Comparison of ENCODE assay signal across 12 cellular contexts in the genomic region with DNA sequence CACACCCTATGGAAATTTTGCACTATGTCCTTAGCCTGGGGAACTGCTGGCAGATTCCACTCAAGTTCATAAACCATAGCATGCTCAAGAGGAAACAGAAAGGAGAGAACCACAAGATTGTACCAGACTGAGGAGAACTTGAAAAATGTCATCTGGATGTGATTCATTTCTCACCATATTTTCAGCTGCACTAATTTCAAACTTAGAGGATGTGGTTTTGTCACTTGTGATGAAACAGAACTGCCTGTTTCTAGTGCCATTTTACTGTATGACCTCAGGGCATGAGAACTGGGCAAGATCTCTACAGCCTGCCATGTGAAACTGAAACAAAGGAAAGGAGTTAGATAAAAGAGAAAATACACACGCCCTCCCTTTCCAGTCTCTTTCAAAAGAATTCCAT.
DNase-seq lines count a peak whose midpoint lies in the region; ATAC-seq lines count a peak whose summit lies in the region.
"Had no signal": no experiment of that assay in that cellular context is flagged by ENCODE, and none has a peak within 500 bp of the region (broad histone marks: within the 10 kb centered on the region; RNA-seq: fewer than 3 reads in every experiment).

No MANE protein-coding gene starts in this region.

- intact Hi-C loops in activated CD4-positive, alpha-beta T cell treated with anti-CD3 and anti-CD28 coated beads for 36 hours (cut with DNase I, micrococcal nuclease), result no loop called here

- H3K27ac Mint-ChIP-seq in activated CD4-positive, alpha-beta T cell treated with anti-CD3 and anti-CD28 coated beads for 36 hours, result no peak overlapping the region
- no peak overlapping the region for H3K27ac Mint-ChIP-seq in activated CD4-positive, alpha-beta T cell treated with anti-CD3 and anti-CD28 coated beads, Interleukin-2, amount 10 ng/mL, durations not matched to agents 7 days and 5 days
- H3K27ac Mint-ChIP-seq in stimulated activated effector memory CD8-positive, alpha-beta T cell treated with anti-CD3 and anti-CD28 coated beads, Interleukin-12 subunit alpha, Interleukin-12 subunit beta, amount 100 ng/mL, for 72 hours, result no peak overlapping the region

- POLR2A ChIA-PET in activated CD4-positive, alpha-beta T cell treated with anti-CD3 and anti-CD28 coated beads for 36 hours (lab: Charles Lee), result no interaction called here
- POLR2A ChIA-PET in activated CD4-positive, alpha-beta T cell treated with anti-CD3 and anti-CD28 coated beads, Interleukin-2, amount 10 ng/mL, durations not matched to agents 7 days and 5 days (lab: Charles Lee), result no interaction called here

- no peak overlapping the region for H3K4me3 Mint-ChIP-seq in activated CD4-positive, alpha-beta T cell treated with anti-CD3 and anti-CD28 coated beads for 36 hours
- H3K4me3 Mint-ChIP-seq in activated CD4-positive, alpha-beta T cell treated with anti-CD3 and anti-CD28 coated beads, Interleukin-2, amount 10 ng/mL, durations not matched to agents 7 days and 5 days, result no peak overlapping the region
- H3K4me3 Mint-ChIP-seq in stimulated activated effector memory CD8-positive, alpha-beta T cell treated with anti-CD3 and anti-CD28 coated beads, Interleukin-12 subunit alpha, Interleukin-12 subunit beta, amount 100 ng/mL, for 72 hours, result no peak overlapping the region

- H3K27me3 Mint-ChIP-seq in activated CD4-positive, alpha-beta T cell treated with anti-CD3 and anti-CD28 coated beads for 36 hours, result no peaks in the 10 kb centered on the region
- no peaks in the 10 kb centered on the region for H3K27me3 Mint-ChIP-seq in activated CD4-positive, alpha-beta T cell treated with anti-CD3 and anti-CD28 coated beads, Interleukin-2, amount 10 ng/mL, durations not matched to agents 7 days and 5 days

- peaks cover 6% of the 10 kb centered on the region for H3K4me1 Mint-ChIP-seq in activated CD4-positive, alpha-beta T cell treated with anti-CD3 and anti-CD28 coated beads for 36 hours
- H3K4me1 Mint-ChIP-seq in activated CD4-positive, alpha-beta T cell treated with anti-CD3 and anti-CD28 coated beads, Interleukin-2, amount 10 ng/mL, durations not matched to agents 7 days and 5 days, result peaks cover 5% of the 10 kb centered on the region
- no peaks in the 10 kb centered on the region for H3K4me1 Mint-ChIP-seq in stimulated activated effector memory CD8-positive, alpha-beta T cell treated with anti-CD3 and anti-CD28 coated beads, Interleukin-12 subunit alpha, Interleukin-12 subunit beta, amount 100 ng/mL, for 72 hours

- CTCF ChIA-PET in activated CD4-positive, alpha-beta T cell treated with anti-CD3 and anti-CD28 coated beads for 36 hours (lab: Charles Lee), result no interaction called here
- CTCF ChIA-PET in activated CD4-positive, alpha-beta T cell treated with anti-CD3 and anti-CD28 coated beads, Interleukin-2, amount 10 ng/mL, durations not matched to agents 7 days and 5 days (lab: Charles Lee), result no interaction called here

- no peaks in the 10 kb centered on the region for H3K36me3 Mint-ChIP-seq in activated CD4-positive, alpha-beta T cell treated with anti-CD3 and anti-CD28 coated beads for 36 hours (ENCODE audit: low read depth)
- H3K36me3 Mint-ChIP-seq in activated CD4-positive, alpha-beta T cell treated with anti-CD3 and anti-CD28 coated beads, Interleukin-2, amount 10 ng/mL, durations not matched to agents 7 days and 5 days (ENCODE audit: low read depth), result no peaks in the 10 kb centered on the region
- H3K36me3 Mint-ChIP-seq in stimulated activated effector memory CD8-positive, alpha-beta T cell treated with anti-CD3 and anti-CD28 coated beads, Interleukin-12 subunit alpha, Interleukin-12 subunit beta, amount 100 ng/mL, for 72 hours, result no peaks in the 10 kb centered on the region

- DNase-seq in activated CD4-positive, alpha-beta T cell treated with anti-CD3 and anti-CD28 coated beads for 36 hours, result no peak
- DNase-seq in activated CD4-positive, alpha-beta T cell treated with anti-CD3 and anti-CD28 coated beads, Interleukin-2, amount 10 ng/mL, durations not matched to agents 7 days and 5 days, result no peak
- DNase-seq in NOMO-1 treated with dmso at 0.1 percent for 144 hours (lab: John Stamatoyannopoulos, UW; ENCODE audit: unreplicated experiment) (peak; percentile 75), epidermal melanocyte (ENCODE audit: insufficient read length, low spot score) (peak; percentile 30), NCI-H2196 treated with DMSO at 0.1 percent for 48 hours (lab: John Stamatoyannopoulos, UW; ENCODE audit: unreplicated experiment) (no peak), UCSD-AML1 (lab: John Stamatoyannopoulos, UW; ENCODE audit: unreplicated experiment) (no peak)
- no peak for DNase-seq in stimulated activated effector memory CD8-positive, alpha-beta T cell treated with anti-CD3 and anti-CD28 coated beads, Interleukin-12 subunit alpha, Interleukin-12 subunit beta, amount 100 ng/mL, for 72 hours (ENCODE audit: low spot score in 2 of 2)
- DNase-seq: activated gamma-delta T cell, midbrain, NCI-H2171 treated with DMSO at 0.1 percent for 48 hours had no signal

- peaks cover 12% of the 10 kb centered on the region for H3K9me3 Mint-ChIP-seq in activated CD4-positive, alpha-beta T cell treated with anti-CD3 and anti-CD28 coated beads for 36 hours (ENCODE audit: low read depth)
- H3K9me3 Mint-ChIP-seq in activated CD4-positive, alpha-beta T cell treated with anti-CD3 and anti-CD28 coated beads, Interleukin-2, amount 10 ng/mL, durations not matched to agents 7 days and 5 days, result peaks cover 2% of the 10 kb centered on the region
- peaks cover 9% of the 10 kb centered on the region for H3K9me3 Mint-ChIP-seq in stimulated activated effector memory CD8-positive, alpha-beta T cell treated with anti-CD3 and anti-CD28 coated beads, Interleukin-12 subunit alpha, Interleukin-12 subunit beta, amount 100 ng/mL, for 72 hours

- peak; percentile 61 for ATAC-seq in activated CD4-positive, alpha-beta T cell treated with anti-CD3 and anti-CD28 coated beads for 36 hours
- ATAC-seq in stimulated activated effector memory CD8-positive, alpha-beta T cell treated with anti-CD3 and anti-CD28 coated beads, Interleukin-12 subunit alpha, Interleukin-12 subunit beta, amount 100 ng/mL, for 72 hours, result peak; percentile 55
- no peak for ATAC-seq in GM21717 (IDR thresholded peaks at IDR 0.05; ENCODE audit: unreplicated experiment)
- ATAC-seq: A549 had no signal

Comparison
In these comparisons a context has a peak if more than half of its experiments do, and no peak if none do; other contexts are left out.
1. DNase-seq: peak in NOMO-1 treated with dmso at 0.1 percent for 144 hours (single experiment) and epidermal melanocyte (single experiment); none in activated CD4-positive, alpha-beta T cell treated with anti-CD3 and anti-CD28 coated beads for 36 hours (single experiment), activated CD4-positive, alpha-beta T cell treated with anti-CD3 and anti-CD28 coated beads, Interleukin-2, amount 10 ng/mL, durations not matched to agents 7 days and 5 days (single experiment), stimulated activated effector memory CD8-positive, alpha-beta T cell treated with anti-CD3 and anti-CD28 coated beads, Interleukin-12 subunit alpha, Interleukin-12 subunit beta, amount 100 ng/mL, for 72 hours (0 of 2), NCI-H2196 treated with DMSO at 0.1 percent for 48 hours (single experiment) and UCSD-AML1 (single experiment).